ENCODE assay signal across 36 cellular contexts in the genomic region with DNA sequence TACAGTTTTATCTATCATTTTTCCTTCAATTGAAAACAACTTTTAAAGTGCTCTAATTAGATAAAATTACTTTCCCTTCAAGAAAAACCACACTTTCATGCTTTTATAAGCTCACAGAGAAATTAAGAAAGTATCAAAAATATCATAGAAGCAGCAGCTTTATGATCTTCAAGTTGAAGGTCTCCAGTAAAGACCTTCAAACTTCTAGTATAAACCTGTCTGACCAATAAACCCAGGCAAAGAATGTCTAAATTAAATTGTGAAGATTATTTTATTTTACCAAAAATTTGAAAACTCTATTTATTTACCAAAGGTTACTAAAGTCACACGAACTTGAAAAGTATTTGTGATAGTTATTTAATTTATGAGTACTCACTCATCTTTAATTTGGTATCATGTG. TPM values are rescaled to one million over a fixed set of nuclear protein-coding genes. Genes with fewer than 3 reads are reported as not detected.
"Had no signal": no experiment of that assay in that cellular context is flagged by ENCODE, and none has a peak within 500 bp of the region (broad histone marks: within the 10 kb centered on the region; RNA-seq: fewer than 3 reads in every experiment).

No MANE protein-coding gene starts in this region.

- H3K4me3 ChIP-seq: adrenal gland, body of pancreas, esophagus squamous epithelium, gastrocnemius medialis, heart left ventricle had no signal

- ATAC-seq: activated CD4-positive, CD25-positive, alpha-beta regulatory T cell treated with anti-CD3 and anti-CD28 coated beads, Interleukin-2, amount 50 U/mL, for 24 hours; activated CD8-positive, alpha-beta T cell treated with anti-CD3 and anti-CD28 coated beads for 36 hours; activated T-cell treated with anti-CD3 and anti-CD28 coated beads, Interleukin-2, amount 50 U/mL, for 4 hours; activated T-helper 17 cell treated with anti-CD3 and anti-CD28 coated beads, Interleukin-2, amount 50 U/mL, for 72 hours; body of pancreas; effector memory CD8-positive, alpha-beta T cell; gastrocnemius medialis; heart left ventricle had no signal

- FAIRE-seq: colon, endometrium, endothelial cell of umbilical vein had no signal

- H3K4me1 ChIP-seq: adrenal gland, esophagus squamous epithelium, gastrocnemius medialis, heart left ventricle had no signal

- H3K27ac ChIP-seq: adrenal gland, epithelial cell of prostate, esophagus squamous epithelium, gastrocnemius medialis, heart left ventricle, WERI-Rb-1 had no signal

- H3K36me3 ChIP-seq: adrenal gland, esophagus squamous epithelium, gastrocnemius medialis, heart left ventricle, WERI-Rb-1 had no signal

- H3K27me3 ChIP-seq: adrenal gland, body of pancreas, gastrocnemius medialis, heart left ventricle had no signal

- DNase-seq: activated B cell treated with CpG ODN at 0.5 μM for 24 hours; activated CD4-positive, alpha-beta T cell treated with anti-CD3 and anti-CD28 coated beads for 48 hours; activated CD4-positive, alpha-beta T cell treated with anti-CD3 and anti-CD28 coated beads, Interleukin-2, amount 50 U/mL, for 1 hour; activated CD4-positive, alpha-beta T cell treated with anti-CD3 and anti-CD28 coated beads, Interleukin-2, amount 50 U/mL, for 48 hours; activated CD8-positive, alpha-beta memory T cell treated with anti-CD3 and anti-CD28 coated beads for 24 hours; activated CD8-positive, alpha-beta T cell treated with anti-CD3 and anti-CD28 coated beads for 36 hours; activated effector memory CD4-positive, alpha-beta T cell treated with Interleukin-2 at 50 U/mL for 16 hours; activated gamma-delta T cell treated with Interleukin-2 at 50 U/mL for 16 hours; activated naive CD4-positive, alpha-beta T cell treated with anti-CD3 and anti-CD28 coated beads, Interleukin-2, amount 50 U/mL, for 16 hours; activated naive CD4-positive, alpha-beta T cell treated with Interleukin-2 at 50 U/mL for 16 hours; activated T-cell treated with anti-CD3 and anti-CD28 coated beads, Interleukin-2, amount 50 U/mL, for 4 hours; adrenal gland; amygdala; aorta; body of pancreas; caudate nucleus; cortex of kidney; dermis blood vessel endothelial cell; effector CD4-positive, alpha-beta T cell; effector memory CD8-positive, alpha-beta T cell; esophagus squamous epithelium; gastrocnemius medialis; glutamatergic neuron; heart left ventricle; hypothalamus; T-helper 2 cell; WERI-Rb-1 had no signal

RNA-seq across cellular contexts. Expression of a gene that starts 9.3 kb away (rescaled TPM):
- total RNA-seq: activated B cell treated with CpG ODN at 0.5 μM for 24 hours; activated CD8-positive, alpha-beta T cell treated with anti-CD3 and anti-CD28 coated beads for 36 hours; activated T-cell treated with anti-CD3 and anti-CD28 coated beads, Interleukin-2, amount 50 U/mL, for 4 hours; activated T-helper 17 cell treated with anti-CD3 and anti-CD28 coated beads, Interleukin-2, amount 50 U/mL, for 72 hours; aorta; chondrocyte; dermis blood vessel endothelial cell; endothelial cell of umbilical vein; esophagus squamous epithelium; fibroblast of lung; fibroblast of villous mesenchyme; gastrocnemius medialis had no signal
- polyA plus RNA-seq: endothelial cell of umbilical vein, fibroblast of lung had no signal

RNA-seq across cellular contexts. Expression of a gene that starts 10.7 kb away (rescaled TPM):
- total RNA-seq: activated B cell treated with CpG ODN at 0.5 μM for 24 hours; activated CD8-positive, alpha-beta T cell treated with anti-CD3 and anti-CD28 coated beads for 36 hours; activated T-cell treated with anti-CD3 and anti-CD28 coated beads, Interleukin-2, amount 50 U/mL, for 4 hours; activated T-helper 17 cell treated with anti-CD3 and anti-CD28 coated beads, Interleukin-2, amount 50 U/mL, for 72 hours; endothelial cell of umbilical vein; fibroblast of lung; fibroblast of villous mesenchyme; gastrocnemius medialis had no signal
